16 cellular contexts compared by ENCODE assay signal in the genomic region with DNA sequence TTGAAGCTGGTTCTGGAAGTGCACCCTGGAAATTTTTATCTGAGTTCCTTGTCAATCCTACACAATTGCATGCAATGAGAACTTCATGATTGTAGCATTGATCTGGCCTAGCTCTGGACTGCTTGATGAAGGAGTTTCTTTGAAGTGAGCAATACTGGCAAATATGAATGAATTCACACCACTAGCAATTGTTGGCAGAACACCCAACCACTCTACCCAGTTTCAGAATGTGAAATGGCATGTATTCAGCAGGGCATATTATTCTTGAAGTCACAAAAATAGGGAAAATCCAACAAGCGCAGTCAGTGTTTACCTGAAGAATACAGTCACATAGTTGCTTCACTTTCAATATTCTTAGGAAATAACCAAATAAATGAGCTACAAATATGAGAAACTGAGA. TPM values are rescaled to one million over a fixed set of nuclear protein-coding genes. Genes with fewer than 3 reads are reported as not detected.
DNase-seq lines count a peak whose midpoint lies in the region; ATAC-seq, FAIRE-seq and TF ChIP-seq lines count a peak whose summit lies in the region.
"Had no signal": no experiment of that assay in that cellular context is flagged by ENCODE, and none has a peak within 500 bp of the region (broad histone marks: within the 10 kb centered on the region; RNA-seq: fewer than 3 reads in every experiment).

No MANE protein-coding gene starts in this region.

- H2AFZ ChIP-seq in H9 (ENCODE audit: low read length), result no peak overlapping the region

- H3K27ac ChIP-seq in ascending aorta (peak overlapping the region; percentile 38 to 41), H9 (ENCODE audit: insufficient read length, low read depth, low read length) (no peak overlapping the region)

- no CpG with 5 or more reads among the region's 1 CpG for WGBS in H9 (ENCODE audit: extremely low coverage, insufficient read length, low lambda C conversion rate)

- H3K4me3 ChIP-seq in ascending aorta, result no peak overlapping the region

- DNase-seq in D721Med (ENCODE audit: insufficient read length, low spot score) (no peak), ascending aorta (ENCODE audit: low spot score in 2 of 2) (no peak), globus pallidus (ENCODE audit: low spot score) (peak; percentile 2), H9 (no peak), GM13976 (ENCODE audit: low spot score) (no peak)
- DNase-seq: C1 segment of cervical spinal cord; Caco-2; CD4-positive, alpha-beta memory T cell; DMS53; DMS79 treated with DMSO at 0.1 percent for 48 hours; GF-D8; GOT3; HCEC 1CT had no signal

- H4K20me1 ChIP-seq in H9 (ENCODE audit: control insufficient read depth, insufficient read depth, insufficient read length), result no peaks in the 10 kb centered on the region

- H3K14ac ChIP-seq in H9 (ENCODE audit: insufficient read depth, low read length), result no peak overlapping the region

- H4K91ac ChIP-seq in H9 (ENCODE audit: insufficient read length, low read depth, low read length), result no peak overlapping the region

- no peaks in the 10 kb centered on the region for H3K79me2 ChIP-seq in H9 (ENCODE audit: insufficient read depth, low read length)

- H3K23me2 ChIP-seq in H9 (ENCODE audit: insufficient read length, low read depth, low read length, poor library complexity, severe bottlenecking), result no peaks in the 10 kb centered on the region

- no peak overlapping the region for H3K56ac ChIP-seq in H9 (ENCODE audit: insufficient read length, low read depth, low read length)

- no peak overlapping the region for H4K8ac ChIP-seq in H9 (replicated peaks; ENCODE audit: insufficient read length, low read depth, low read length)

- TF ChIP-seq CTCF in D721Med (IDR thresholded peaks at IDR 0.05; ENCODE audit: insufficient read depth, missing control alignments) (no peak), ascending aorta (IDR thresholded peaks at IDR 0.05) (no peak), H9 (conservative IDR thresholded peaks at IDR 0.05) (no peak), GM13976 (IDR thresholded peaks at IDR 0.05; ENCODE audit: borderline replicate concordance, control extremely low read depth, extremely low read depth, insufficient read depth, missing control alignments) (no peak)

- H2BK15ac ChIP-seq in H9 (ENCODE audit: low read depth, low read length), result no peak overlapping the region

- ATAC-seq in HG02642 (IDR thresholded peaks at IDR 0.05; ENCODE audit: poor library complexity, unreplicated experiment), result no peak

- no peaks in the 10 kb centered on the region; a peak in 1 of 7 replicates for H3K36me3 Mint-ChIP-seq in H9 (ENCODE audit: insufficient read depth in 1 of 3, low read depth in 3 of 3)
- H3K36me3 Mint-ChIP-seq: CD4-positive, alpha-beta memory T cell had no signal

- H3K9me3 ChIP-seq in ascending aorta (no peaks in the 10 kb centered on the region), H9 (ENCODE audit: control insufficient read depth, low read depth, low read length) (no peaks in the 10 kb centered on the region)
- H3K9me3 ChIP-seq: Caco-2 had no signal

- H3K4me1 Mint-ChIP-seq in H9, result no peaks in the 10 kb centered on the region
- H3K4me1 Mint-ChIP-seq: CD4-positive, alpha-beta memory T cell had no signal

- no peak overlapping the region for H2BK5ac ChIP-seq in H9 (ENCODE audit: insufficient read length, low read length)

- intact Hi-C loops in ascending aorta (cut with DNase I), result no loop called here

- no peak overlapping the region for H3K23ac ChIP-seq in H9 (ENCODE audit: insufficient read length, low read depth, low read length)

- H3K79me1 ChIP-seq in H9 (ENCODE audit: insufficient read depth, low read depth, low read length, poor library complexity, severe bottlenecking), result no peaks in the 10 kb centered on the region

- no peak overlapping the region for H3K9ac ChIP-seq in H9 (ENCODE audit: extremely low read depth, insufficient read length, low read length)

- FAIRE-seq in D721Med (lab: Jason Lieb, UNC), result peak; percentile 71
- FAIRE-seq: GM12891, H54 had no signal

- H3K27ac Mint-ChIP-seq in H9, result no peak overlapping the region
- H3K27ac Mint-ChIP-seq: CD4-positive, alpha-beta memory T cell had no signal

- H2AK5ac ChIP-seq in H9 (ENCODE audit: insufficient read length, low read length), result no peak overlapping the region

- H3T11ph ChIP-seq in H9 (ENCODE audit: low read length), result no peak overlapping the region

- no peaks in the 10 kb centered on the region for H3K9me3 Mint-ChIP-seq in H9

- H4K5ac ChIP-seq in H9 (ENCODE audit: insufficient read length, low read depth, low read length), result no peak overlapping the region

- H3K27me3 ChIP-seq in ascending aorta (no peaks in the 10 kb centered on the region), H9 (ENCODE audit: insufficient read depth, low read length) (no peaks in the 10 kb centered on the region)

- no peak overlapping the region for H3K4me3 Mint-ChIP-seq in H9
- H3K4me3 Mint-ChIP-seq: CD4-positive, alpha-beta memory T cell had no signal

- H3K4me1 ChIP-seq in ascending aorta, result peaks cover 0 to 5% of the 10 kb centered on the region in 2 donors
- H3K4me1 ChIP-seq in H9 (ENCODE audit: insufficient read depth, low read length), result no peaks in the 10 kb centered on the region
- H3K4me1 ChIP-seq: Caco-2 had no signal

- H2BK12ac ChIP-seq in H9 (ENCODE audit: insufficient read length, low read depth, low read length), result no peak overlapping the region

- no peak overlapping the region for H2BK120ac ChIP-seq in H9 (ENCODE audit: low read depth, low read length, poor library complexity, severe bottlenecking)

- in situ Hi-C loops in GM13976 (cut with MboI; ENCODE audit: low sequenced_read_pairs, unreplicated experiment), result no loop called here

- H3K27me3 Mint-ChIP-seq in H9 (ENCODE audit: low read depth), result no peaks in the 10 kb centered on the region
- H3K27me3 Mint-ChIP-seq: CD4-positive, alpha-beta memory T cell had no signal

- H3K4ac ChIP-seq in H9 (ENCODE audit: low read depth, low read length), result no peak overlapping the region

- H3K18ac ChIP-seq in H9 (ENCODE audit: insufficient read length, low read depth, low read length), result no peak overlapping the region

- H3K4me2 ChIP-seq in H9 (ENCODE audit: insufficient read depth, insufficient read length, low read length), result no peak overlapping the region

- no peak overlapping the region for H2BK20ac ChIP-seq in H9 (ENCODE audit: low read depth, low read length, poor library complexity, severe bottlenecking)

- peaks cover under 1 to 18% of the 10 kb centered on the region in 2 donors for H3K36me3 ChIP-seq in ascending aorta

RNA-seq across cellular contexts. Expression of a gene that starts 57.3 kb away (rescaled TPM):
- total RNA-seq in ascending aorta (732 TPM), H9 (2021) (30.1 and 33.7 TPM in 2 replicates)

Comparison
In these comparisons a context has a peak if more than half of its experiments do, and no peak if none do; other contexts are left out.
1. RNA of a gene that starts 57.3 kb away (total RNA-seq): 732 TPM in ascending aorta (single experiment); 30.1 to 33.7 TPM in H9; every median in the first group is over 10 times any median in the second.